In the genomic region with DNA sequence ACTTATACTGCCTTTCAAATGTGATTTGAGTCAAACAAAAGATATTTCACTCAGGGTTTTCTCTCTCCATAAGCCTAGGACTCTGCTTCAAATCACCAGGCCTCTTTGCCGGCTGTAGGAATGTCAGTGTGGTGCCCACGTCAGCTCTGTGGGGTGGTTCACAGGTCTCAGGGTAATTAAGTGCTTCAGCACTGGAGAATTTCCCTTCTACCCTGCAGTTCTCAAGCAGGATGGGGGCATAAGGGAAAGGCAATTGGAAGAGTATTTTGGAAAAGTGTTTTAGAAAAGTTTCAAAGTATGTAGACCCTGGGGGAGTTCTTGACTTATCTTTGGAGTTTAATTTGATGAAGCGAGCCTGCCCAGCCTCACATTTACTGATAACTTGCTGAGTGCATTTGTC, we compare ENCODE assay signal across 26 cellular contexts. TPM values are rescaled to one million over a fixed set of nuclear protein-coding genes. Genes with fewer than 3 reads are reported as not detected.
"Had no signal": no experiment of that assay in that cellular context is flagged by ENCODE, and none has a peak within 500 bp of the region (broad histone marks: within the 10 kb centered on the region; RNA-seq: fewer than 3 reads in every experiment).

No MANE protein-coding gene starts in this region.

- ATAC-seq: foreskin keratinocyte; right lobe of liver; SK-N-SH treated with all-trans-retinoic acid at 6 μM for 48 hours; stimulated activated memory B cell treated with anti-CD40 and anti-IgM and Interleukin-4, amounts not matched to agents 10 μg/mL and 1 μg/mL and 100 μg/mL, for 72 hours; T-cell; WTC11 had no signal

- H3K4me1 ChIP-seq: foreskin keratinocyte, left ventricle myocardium inferior, parathyroid adenoma, right lobe of liver, stomach, suprapubic skin had no signal

- H3K27ac Mint-ChIP-seq: activated naive CD4-positive, alpha-beta T cell treated with anti-CD3 and anti-CD28 coated beads for 36 hours; activated naive CD8-positive, alpha-beta T cell treated with anti-CD3 and anti-CD28 coated beads, Interleukin-2, amount 10 ng/mL, durations not matched to agents 7 days and 5 days; nephron; stimulated activated memory B cell treated with anti-CD40 and anti-IgM and Interleukin-4, amounts not matched to agents 10 μg/mL and 1 μg/mL and 100 μg/mL, for 72 hours; T-cell; T-helper 2 cell treated with Interferon-gamma antibody and Interleukin-4, amounts not matched to agents 5 μg/mL and 100 μg/mL, for 36 hours; WTC11 had no signal

- H3K27me3 ChIP-seq: right lobe of liver, upper lobe of left lung had no signal

- H3K36me3 Mint-ChIP-seq: activated naive CD8-positive, alpha-beta T cell treated with anti-CD3 and anti-CD28 coated beads, Interleukin-2, amount 10 ng/mL, durations not matched to agents 7 days and 5 days; stimulated activated memory B cell treated with anti-CD40 and anti-IgM and Interleukin-4, amounts not matched to agents 10 μg/mL and 1 μg/mL and 100 μg/mL, for 72 hours; T-cell had no signal

- H3K36me3 ChIP-seq: left ventricle myocardium inferior, right lobe of liver, stomach, suprapubic skin, upper lobe of left lung had no signal

- H3K9me3 Mint-ChIP-seq: T-helper 2 cell treated with Interferon-gamma antibody and Interleukin-4, amounts not matched to agents 5 μg/mL and 100 μg/mL, for 36 hours had no signal

- DNase-seq: activated CD4-positive, alpha-beta T cell treated with anti-CD3 and anti-CD28 coated beads, Interleukin-2, amount 50 U/mL, for 48 hours; activated naive CD4-positive, alpha-beta T cell treated with anti-CD3 and anti-CD28 coated beads for 36 hours; activated naive CD8-positive, alpha-beta T cell treated with anti-CD3 and anti-CD28 coated beads, Interleukin-2, amount 10 ng/mL, durations not matched to agents 7 days and 5 days; activated T-cell treated with anti-CD3 and anti-CD28 coated beads, Interleukin-2, amount 50 U/mL, for 48 hours; amygdala; foreskin keratinocyte; hippocampal formation; kidney glomerular epithelial cell; left ventricle myocardium inferior; right lobe of liver; small intestine; stimulated activated CD4-positive, alpha-beta T cell treated with anti-CD3 and anti-CD28 coated beads, Interleukin-2, amount 100 ng/mL, for 24 hours; stomach; T-cell; upper lobe of left lung had no signal

- H2AFZ ChIP-seq: parathyroid adenoma had no signal

- H3K27ac ChIP-seq: foreskin keratinocyte, left ventricle myocardium inferior, parathyroid adenoma, right lobe of liver, stomach, suprapubic skin had no signal

- H3K9ac ChIP-seq: parathyroid adenoma had no signal

- H3K79me2 ChIP-seq: parathyroid adenoma had no signal

- H3K4me1 Mint-ChIP-seq: activated naive CD8-positive, alpha-beta T cell treated with anti-CD3 and anti-CD28 coated beads, Interleukin-2, amount 10 ng/mL, durations not matched to agents 7 days and 5 days; nephron; T-cell; WTC11 had no signal

- H3K4me3 ChIP-seq: left ventricle myocardium inferior, right lobe of liver, stomach, suprapubic skin, upper lobe of left lung had no signal

- H3K9me3 ChIP-seq: right lobe of liver, suprapubic skin had no signal

- H3K4me3 Mint-ChIP-seq: activated naive CD4-positive, alpha-beta T cell treated with anti-CD3 and anti-CD28 coated beads for 36 hours; activated naive CD8-positive, alpha-beta T cell treated with anti-CD3 and anti-CD28 coated beads, Interleukin-2, amount 10 ng/mL, durations not matched to agents 7 days and 5 days; nephron; stimulated activated memory B cell treated with anti-CD40 and anti-IgM and Interleukin-4, amounts not matched to agents 10 μg/mL and 1 μg/mL and 100 μg/mL, for 72 hours; T-cell; T-helper 2 cell treated with Interferon-gamma antibody and Interleukin-4, amounts not matched to agents 5 μg/mL and 100 μg/mL, for 36 hours; WTC11 had no signal

RNA-seq across cellular contexts. Expression of a gene that starts 9.6 kb away (rescaled TPM):
- total RNA-seq: activated naive CD4-positive, alpha-beta T cell treated with anti-CD3 and anti-CD28 coated beads for 36 hours; activated naive CD8-positive, alpha-beta T cell treated with anti-CD3 and anti-CD28 coated beads, Interleukin-2, amount 10 ng/mL, durations not matched to agents 7 days and 5 days; epithelial cell of proximal tubule; foreskin keratinocyte; left ventricle myocardium inferior; mononuclear cell; myocyte; right lobe of liver; suprapubic skin; T-cell; WTC11 had no signal
- polyA plus RNA-seq: fibroblast of lung, foreskin keratinocyte had no signal
